17 cellular contexts compared by ENCODE assay signal in the genomic region with DNA sequence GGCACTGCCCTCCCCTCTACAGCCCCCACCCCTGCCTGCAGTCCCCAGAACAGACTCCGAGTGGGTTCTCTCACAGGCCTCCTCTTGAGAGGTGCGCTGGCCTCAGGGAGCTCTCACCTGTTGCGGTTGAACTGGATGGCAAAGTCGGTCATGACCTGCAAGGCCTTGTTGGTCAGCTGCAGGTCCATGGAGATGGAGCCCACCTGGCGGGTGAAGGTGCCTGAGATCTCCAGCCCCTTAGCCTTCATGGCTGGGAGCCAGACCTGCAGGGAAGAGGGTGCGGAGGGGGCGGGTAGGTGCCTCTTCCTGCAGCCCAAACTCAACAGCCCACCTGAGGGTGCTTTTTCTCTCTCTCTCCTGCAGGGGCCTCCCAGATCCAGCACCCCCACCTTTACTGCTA. TPM values are rescaled to one million over a fixed set of nuclear protein-coding genes. Genes with fewer than 3 reads are reported as not detected.
"Had no signal": no experiment of that assay in that cellular context is flagged by ENCODE, and none has a peak within 500 bp of the region (broad histone marks: within the 10 kb centered on the region; RNA-seq: fewer than 3 reads in every experiment).

No MANE protein-coding gene starts in this region.

- H3K27ac ChIP-seq: heart left ventricle, ovary, stomach had no signal

- H3K36me3 ChIP-seq: ovary had no signal

- H3K27me3 ChIP-seq: dorsolateral prefrontal cortex, heart left ventricle, ovary, stomach had no signal

- H3K27ac Mint-ChIP-seq: stimulated activated memory B cell treated with anti-CD40 and anti-IgM and Interleukin-4, amounts not matched to agents 10 μg/mL and 1 μg/mL and 100 μg/mL, for 72 hours had no signal

- H3K27me3 Mint-ChIP-seq: naive thymus-derived CD8-positive, alpha-beta T cell; stimulated activated memory B cell treated with anti-CD40 and anti-IgM and Interleukin-4, amounts not matched to agents 10 μg/mL and 1 μg/mL and 100 μg/mL, for 72 hours had no signal

- H3K4me2 ChIP-seq: smooth muscle cell had no signal

- H3K4me1 Mint-ChIP-seq: stimulated activated memory B cell treated with anti-CD40 and anti-IgM and Interleukin-4, amounts not matched to agents 10 μg/mL and 1 μg/mL and 100 μg/mL, for 72 hours had no signal

- H3K4me3 ChIP-seq: dorsolateral prefrontal cortex, heart left ventricle, ovary, smooth muscle cell, stomach had no signal

- H3K4me3 Mint-ChIP-seq: naive thymus-derived CD8-positive, alpha-beta T cell; stimulated activated memory B cell treated with anti-CD40 and anti-IgM and Interleukin-4, amounts not matched to agents 10 μg/mL and 1 μg/mL and 100 μg/mL, for 72 hours had no signal

- DNase-seq: cortex of kidney; effector CD8-positive, alpha-beta T cell; heart left ventricle; hippocampal formation; mammary epithelial cell; naive thymus-derived CD8-positive, alpha-beta T cell; ovary; stimulated activated CD4-positive, alpha-beta T cell treated with anti-CD3 and anti-CD28 coated beads, Interleukin-4, amount 100 ng/mL, for 1 hour; stimulated activated CD8-positive, alpha-beta memory T cell treated with anti-CD3 and anti-CD28 coated beads, Interleukin-4, amount 100 ng/mL, for 48 hours; stomach; trophoblast cell had no signal

- H3K9me3 Mint-ChIP-seq: naive thymus-derived CD8-positive, alpha-beta T cell; stimulated activated memory B cell treated with anti-CD40 and anti-IgM and Interleukin-4, amounts not matched to agents 10 μg/mL and 1 μg/mL and 100 μg/mL, for 72 hours had no signal

- ATAC-seq: esophagus mucosa; heart left ventricle; naive thymus-derived CD8-positive, alpha-beta T cell; right cardiac atrium; stimulated activated memory B cell treated with anti-CD40 and anti-IgM and Interleukin-4, amounts not matched to agents 10 μg/mL and 1 μg/mL and 100 μg/mL, for 72 hours had no signal

- H3K9me3 ChIP-seq: heart left ventricle, ovary, stomach had no signal

RNA-seq across cellular contexts. Expression of gene RASL10A, which starts 18.7 kb away (rescaled TPM):
- total RNA-seq: fibroblast of lung, smooth muscle cell had no signal
- polyA plus RNA-seq: fibroblast of lung; mammary epithelial cell; naive thymus-derived CD8-positive, alpha-beta T cell; smooth muscle cell had no signal

RNA-seq across cellular contexts. Expression of gene GAS2L1, which starts 27.7 kb away (rescaled TPM):
- total RNA-seq: naive thymus-derived CD8-positive, alpha-beta T cell had no signal
